In the genomic region with DNA sequence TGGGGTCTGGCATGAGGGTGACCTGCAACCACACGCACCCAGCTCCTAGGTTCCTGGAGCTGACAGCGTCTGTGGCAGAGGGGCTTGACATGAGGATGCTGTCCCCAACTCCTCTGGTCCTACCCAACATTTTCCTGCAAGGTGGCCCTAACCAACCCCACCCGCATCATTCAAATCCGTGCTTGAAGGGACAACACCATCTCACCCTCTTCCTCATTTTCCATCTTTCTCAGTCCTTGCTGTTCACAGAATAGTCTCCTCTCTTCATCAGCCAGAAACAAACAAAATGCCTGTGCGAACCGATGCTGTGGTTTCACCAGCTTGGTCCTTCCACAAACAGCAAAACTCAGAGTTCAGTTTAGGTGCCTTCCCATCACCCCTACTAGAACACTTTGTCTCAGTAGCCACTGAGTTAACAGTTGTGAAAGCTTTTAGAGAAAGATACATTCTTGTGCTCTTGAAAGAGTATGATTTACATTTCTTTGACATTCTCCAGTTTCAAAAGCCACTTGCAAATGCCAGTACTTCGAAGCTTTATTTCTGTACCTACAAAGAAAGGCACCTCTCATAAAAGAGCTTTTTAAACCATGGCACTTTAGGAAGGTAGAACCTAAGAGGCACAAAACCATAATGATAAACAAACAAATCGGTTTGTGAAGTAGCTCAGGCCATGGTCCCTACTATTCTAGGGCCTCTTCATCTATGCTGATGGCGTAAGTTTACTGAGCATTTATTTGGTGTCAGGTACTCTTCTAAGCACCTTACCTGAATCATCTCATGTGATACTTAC, we compare ENCODE assay signal across 11 cellular contexts. TPM values are rescaled to one million over a fixed set of nuclear protein-coding genes. Genes with fewer than 3 reads are reported as not detected.
DNase-seq lines count a peak whose midpoint lies in the region; ATAC-seq and TF ChIP-seq lines count a peak whose summit lies in the region.
"Had no signal": no experiment of that assay in that cellular context is flagged by ENCODE, and none has a peak within 500 bp of the region (broad histone marks: within the 10 kb centered on the region; RNA-seq: fewer than 3 reads in every experiment).

No MANE protein-coding gene starts in this region.

- no peaks in the 10 kb centered on the region for H3K36me3 ChIP-seq in SJCRH30
- H3K36me3 ChIP-seq in left lung = no peaks in the 10 kb centered on the region
- H3K36me3 ChIP-seq: breast epithelium, gastroesophageal sphincter, thoracic aorta had no signal

- H3K4me3 ChIP-seq in AG04450 (ENCODE audit: low read depth, low read length) = no peak overlapping the region
- H3K4me3 ChIP-seq in SJCRH30 = no peak overlapping the region
- H3K4me3 ChIP-seq in left lung = no peak overlapping the region
- H3K4me3 ChIP-seq: breast epithelium, gastroesophageal sphincter had no signal

- intact Hi-C loops in left lung (cut with DNase I) = no loop called here

- H3K27ac ChIP-seq in AG04450 (ENCODE audit: low read depth, low read length) = peak overlapping the region; percentile 73
- peak overlapping the region; percentile 91 for H3K27ac ChIP-seq in SJCRH30
- peak overlapping the region; percentile 33 to 50 for H3K27ac ChIP-seq in left lung
- H3K27ac ChIP-seq: thoracic aorta had no signal

- CTCF ChIA-PET in AG04450 (lab: Charles Lee) = no interaction called here

- peak; percentile 46 for ATAC-seq in GM18873 (IDR thresholded peaks at IDR 0.05; ENCODE audit: low FRiP score, unreplicated experiment)
- peak; percentile 64 for ATAC-seq in left lung
- no peak for ATAC-seq in HG03159 (IDR thresholded peaks at IDR 0.05; ENCODE audit: unreplicated experiment)

- TF ChIP-seq CTCF in AG04450 (IDR thresholded peaks at IDR 0.05; ENCODE audit: low read depth, low read length) (no peak), left lung (IDR thresholded peaks at IDR 0.05) (no peak)

- POLR2A ChIA-PET in AG04450 (lab: Yijun Ruan, JAX) = interaction anchor here (0.9 to 1.2 kb wide), 2 partner anchors 8 to 41 kb away, joined by 4 to 9 read pairs; a partner anchor contains a TSS

- H3K9me3 ChIP-seq in AG04450 (ENCODE audit: control insufficient read depth, insufficient read depth, low read length) (no peaks in the 10 kb centered on the region), SJCRH30 (replicated peaks) (no peaks in the 10 kb centered on the region), left lung (no peaks in the 10 kb centered on the region)
- H3K9me3 ChIP-seq: breast epithelium, gastroesophageal sphincter, thoracic aorta had no signal

- no peak for DNase-seq in AG04450 (ENCODE audit: low read depth, low spot score)
- no peak for DNase-seq in SJCRH30
- DNase-seq in left lung = no peak
- DNase-seq in NAMALWA (ENCODE audit: low spot score) = no peak
- DNase-seq in NCI-H2081 treated with DMSO at 0.1 percent for 48 hours (lab: John Stamatoyannopoulos, UW) = no peak
- no peak for DNase-seq in stimulated activated naive CD4-positive, alpha-beta T cell treated with Interleukin-2 at 50 U/mL for 16 hours (lab: John Stamatoyannopoulos, UW)

- H3K27me3 ChIP-seq in AG04450 (ENCODE audit: control insufficient read depth, insufficient read depth, low read length) = no peaks in the 10 kb centered on the region
- no peaks in the 10 kb centered on the region for H3K27me3 ChIP-seq in SJCRH30
- no peaks in the 10 kb centered on the region for H3K27me3 ChIP-seq in left lung
- H3K27me3 ChIP-seq: breast epithelium, gastroesophageal sphincter had no signal

- H3K4me1 ChIP-seq in SJCRH30 (peaks cover 34% of the 10 kb centered on the region), left lung (peaks cover 10 to 42% of the 10 kb centered on the region in 2 donors)

RNA-seq across cellular contexts. Expression of a gene that starts 41.7 kb away (rescaled TPM):
- polyA plus RNA-seq in AG04450 (2011; rRNA removed) = 10.3 and 13.7 TPM in 2 replicates
- 9.2 and 12.9 TPM in 2 replicates for polyA minus RNA-seq in AG04450 (2011; rRNA and poly(A)+ RNA removed)
- total RNA-seq in SJCRH30 (2014; rRNA removed; shearing (Covaris generic)) = 11.3 and 12.4 TPM in 2 replicates
- total RNA-seq in left lung = 10 to 100 TPM; 15.2 to 17.6 TPM
